Comparison of ENCODE assay signal across 8 cellular contexts in the genomic region with DNA sequence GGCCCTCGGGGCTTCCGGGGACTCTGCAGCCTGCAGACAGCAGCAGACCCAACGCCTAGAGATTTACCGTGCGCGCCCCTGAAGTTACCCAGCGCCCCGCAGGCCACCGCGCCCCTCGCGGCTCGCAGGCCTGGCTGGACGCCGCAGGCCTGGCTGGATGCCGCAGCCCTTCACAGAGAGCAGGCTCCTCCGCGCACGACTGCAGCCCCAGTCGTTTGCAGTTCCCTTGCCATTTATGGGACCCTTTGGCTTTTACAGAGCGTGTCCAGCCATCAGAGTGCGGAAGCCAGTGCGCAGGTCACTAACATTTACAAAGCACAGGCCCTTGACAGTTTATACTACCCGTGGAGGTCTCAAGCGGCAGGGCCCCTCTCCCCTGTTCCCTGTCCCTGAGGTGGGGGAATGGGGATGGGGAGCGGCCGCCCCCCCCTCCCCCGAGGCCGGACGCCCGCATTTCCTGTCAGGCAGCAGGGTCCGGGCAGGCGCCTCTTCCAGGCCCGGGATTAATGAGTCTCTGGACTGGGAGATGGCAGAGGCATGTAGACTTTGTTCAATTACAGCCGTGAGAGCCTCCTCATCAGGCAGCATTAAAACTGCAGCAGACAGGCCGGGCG. TPM values are rescaled to one million over a fixed set of nuclear protein-coding genes. Genes with fewer than 3 reads are reported as not detected.
DNase-seq lines count a peak whose midpoint lies in the region; ATAC-seq and TF ChIP-seq lines count a peak whose summit lies in the region.
"Not testable (repeated sequence)": the region's sequence is repeated elsewhere in the genome, so short reads cannot be mapped to it uniquely, and the experiment has no call there.

No MANE protein-coding gene starts in this region.

- peaks cover 0 to 32% (median 8%) of the 10 kb centered on the region in 11 experiments; a peak in 8 of 22 replicates for H4K20me1 ChIP-seq in BLaER1 treated with 17β-estradiol and CSF1 and Interleukin-3, amounts not matched to agents 10 nM and 100 nM
- H4K20me1 ChIP-seq in GM23248 (ENCODE audit: insufficient read depth): not testable (repeated sequence)

- H3K27me3 ChIP-seq in BLaER1 treated with 17β-estradiol and CSF1 and Interleukin-3, amounts not matched to agents 10 nM and 100 nM: peaks cover 0 to 24% (median 0%) of the 10 kb centered on the region in 11 experiments; a peak in 5 of 22 replicates
- not testable (repeated sequence) for H3K27me3 ChIP-seq in GM23248 (replicated peaks; ENCODE audit: insufficient read depth); gastrocnemius medialis

- DNase-seq in GM23248 (peak; percentile 49), NCI-H146 (lab: John Stamatoyannopoulos, UW) (peak; percentile 33), ecto neural progenitor cell (ENCODE audit: low spot score) (peak; percentile 68), left ventricle myocardium superior (peak; percentile 74)
- DNase-seq in activated CD8-positive, alpha-beta T cell treated with anti-CD3 and anti-CD28 coated beads, Interleukin-2, amount 10 ng/mL, durations not matched to agents 7 days and 5 days; naive B cell; gastrocnemius medialis: not testable (repeated sequence)

- 32 to 52% methylated on average over 24 to 25 of the region's 37 CpGs for WGBS in GM23248 (ENCODE audit: low coverage in 1 of 2, low lambda C conversion rate in 2 of 2, missing lambda C conversion rate in 2 of 2), 2 experiments

- not testable (repeated sequence) for H3K27me3 Mint-ChIP-seq in activated CD8-positive, alpha-beta T cell treated with anti-CD3 and anti-CD28 coated beads, Interleukin-2, amount 10 ng/mL, durations not matched to agents 7 days and 5 days (ENCODE audit: low read depth); naive B cell

- not testable (repeated sequence) for H3K36me3 Mint-ChIP-seq in activated CD8-positive, alpha-beta T cell treated with anti-CD3 and anti-CD28 coated beads, Interleukin-2, amount 10 ng/mL, durations not matched to agents 7 days and 5 days (ENCODE audit: low read depth); naive B cell

- not testable (repeated sequence) for H3K27ac Mint-ChIP-seq in activated CD8-positive, alpha-beta T cell treated with anti-CD3 and anti-CD28 coated beads, Interleukin-2, amount 10 ng/mL, durations not matched to agents 7 days and 5 days; naive B cell

- intact Hi-C loops in left ventricle myocardium superior (cut with micrococcal nuclease); gastrocnemius medialis (cut with DNase I; ENCODE audit: low total_unique reads): not testable (repeated sequence)

- peaks cover 21 to 35% (median 32%) of the 10 kb centered on the region in 11 experiments for H3K36me3 ChIP-seq in BLaER1 treated with 17β-estradiol and CSF1 and Interleukin-3, amounts not matched to agents 10 nM and 100 nM
- H3K36me3 ChIP-seq in GM23248 (ENCODE audit: low read depth); gastrocnemius medialis: not testable (repeated sequence)

- not testable (repeated sequence) for TF ChIP-seq CTCF in gastrocnemius medialis (IDR thresholded peaks at IDR 0.05 in 4 of 5, conservative IDR thresholded peaks at IDR 0.05 in 1 of 5)

- not testable (repeated sequence) for H3K4me1 Mint-ChIP-seq in activated CD8-positive, alpha-beta T cell treated with anti-CD3 and anti-CD28 coated beads, Interleukin-2, amount 10 ng/mL, durations not matched to agents 7 days and 5 days (ENCODE audit: low read depth); naive B cell

- H3K4me3 ChIP-seq in BLaER1 treated with 17β-estradiol and CSF1 and Interleukin-3, amounts not matched to agents 10 nM and 100 nM: 0 out of 20 replicates have a peak overlapping the region, but pooled peaks of 1 of the 10 experiments have one; percentile 40
- H3K4me3 ChIP-seq in GM23248 (0 out of 2 replicates have a peak overlapping the region, but pooled peaks have one; percentile 37), gastrocnemius medialis (peak overlapping the region in 2 of 4 donors; percentile 31 to 36)

- peak overlapping the region in 6 of 11 experiments; percentile 30 to 54 (median 50); a peak in 10 of 22 replicates for H3K27ac ChIP-seq in BLaER1 treated with 17β-estradiol and CSF1 and Interleukin-3, amounts not matched to agents 10 nM and 100 nM
- H3K27ac ChIP-seq in GM23248 (0 out of 2 replicates have a peak overlapping the region, but pooled peaks have one; percentile 15), gastrocnemius medialis (peak overlapping the region in 3 of 4 donors; percentile 14 to 41 (median 29))

- H3K9me3 ChIP-seq in BLaER1 treated with 17β-estradiol and CSF1 and Interleukin-3, amounts not matched to agents 10 nM and 100 nM (replicated peaks in 1 of 11); GM23248 (ENCODE audit: low read depth); gastrocnemius medialis: not testable (repeated sequence)

- peak overlapping the region; percentile 69 to 90 (median 80) for H3K4me2 ChIP-seq in BLaER1 treated with 17β-estradiol and CSF1 and Interleukin-3, amounts not matched to agents 10 nM and 100 nM
- not testable (repeated sequence) for H3K4me2 ChIP-seq in GM23248 (ENCODE audit: unreplicated experiment)

- not testable (repeated sequence) for TF ChIP-seq POLR2A in gastrocnemius medialis (IDR thresholded peaks at IDR 0.05)

- H3K4me1 ChIP-seq in BLaER1 treated with 17β-estradiol and CSF1 and Interleukin-3, amounts not matched to agents 10 nM and 100 nM: peaks cover 0 to 74% (median 46%) of the 10 kb centered on the region in 10 experiments; a peak in 17 of 20 replicates
- not testable (repeated sequence) for H3K4me1 ChIP-seq in GM23248 (ENCODE audit: insufficient read depth); gastrocnemius medialis

- H3K79me2 ChIP-seq in GM23248 (ENCODE audit: insufficient read depth): not testable (repeated sequence)

- CTCF ChIA-PET in activated CD8-positive, alpha-beta T cell treated with anti-CD3 and anti-CD28 coated beads, Interleukin-2, amount 10 ng/mL, durations not matched to agents 7 days and 5 days (lab: Charles Lee): not testable (repeated sequence)

- 0 out of 2 replicates have a peak, but pooled peaks cover 10% of the 10 kb centered on the region for H3F3A ChIP-seq in GM23248 (ENCODE audit: insufficient read depth)

- in situ Hi-C loops in GM23248 (cut with MboI): loop anchor here (10.0 to 25.0 kb wide), 2 partner anchors 138 to 445 kb away; no protein-coding TSS in a partner anchor
- in situ Hi-C loops in gastrocnemius medialis (cut with MboI; ENCODE audit: low sequenced_read_pairs in 4 of 4): loop anchor here in 3 of 4 donors (10.0 to 25.0 kb wide), 4 partner anchors 128 to 198 kb away; no protein-coding TSS in a partner anchor

- ATAC-seq in activated CD8-positive, alpha-beta T cell treated with anti-CD3 and anti-CD28 coated beads, Interleukin-2, amount 10 ng/mL, durations not matched to agents 7 days and 5 days: peak; percentile 30
- peak; percentile 75 for ATAC-seq in left ventricle myocardium superior
- ATAC-seq in naive B cell (ENCODE audit: low read depth in 2 of 2): peak; percentile 30 to 44
- ATAC-seq in gastrocnemius medialis: peak; percentile 17 to 25

- peak overlapping the region; percentile 66 for H2AFZ ChIP-seq in GM23248

- POLR2A ChIA-PET in activated CD8-positive, alpha-beta T cell treated with anti-CD3 and anti-CD28 coated beads, Interleukin-2, amount 10 ng/mL, durations not matched to agents 7 days and 5 days (lab: Charles Lee): not testable (repeated sequence)

- H3K9me3 Mint-ChIP-seq in activated CD8-positive, alpha-beta T cell treated with anti-CD3 and anti-CD28 coated beads, Interleukin-2, amount 10 ng/mL, durations not matched to agents 7 days and 5 days (ENCODE audit: insufficient read depth); naive B cell: not testable (repeated sequence)

- peak overlapping the region in 5 of 11 experiments; percentile 41 to 70 (median 62); a peak in 9 of 22 replicates for H3K9ac ChIP-seq in BLaER1 treated with 17β-estradiol and CSF1 and Interleukin-3, amounts not matched to agents 10 nM and 100 nM
- H3K9ac ChIP-seq in GM23248: peak overlapping the region; percentile 72

- H3K9me2 ChIP-seq in GM23248 (ENCODE audit: insufficient read depth): not testable (repeated sequence)

- H3K4me3 Mint-ChIP-seq in activated CD8-positive, alpha-beta T cell treated with anti-CD3 and anti-CD28 coated beads, Interleukin-2, amount 10 ng/mL, durations not matched to agents 7 days and 5 days: not testable (repeated sequence)
- H3K4me3 Mint-ChIP-seq in naive B cell: peak overlapping the region in 1 of 8 donors; percentile 6

RNA-seq across cellular contexts. Expression of a gene that starts 32.5 kb away (rescaled TPM):
- total RNA-seq in GM23248 (2014; rRNA removed; shearing (Covaris generic)): 32.2 and 42.6 TPM in 2 replicates
- polyA plus RNA-seq in GM23248 (2016; fragmentation: Nextera tagmentation; extraction: Ambion mirVana): 119 and 125 TPM in 2 replicates
- total RNA-seq in activated CD8-positive, alpha-beta T cell treated with anti-CD3 and anti-CD28 coated beads, Interleukin-2, amount 10 ng/mL, durations not matched to agents 7 days and 5 days: 10 to 100 TPM; 57.4 to 57.8 TPM
- total RNA-seq in left ventricle myocardium superior: 38.6 TPM
- polyA plus RNA-seq in naive B cell (ENCODE audit: low read depth in 6 of 6): 100 to 1,000 TPM in 2 of 6 donors, 10 to 100 TPM in 4; 93.2 to 151 (median 99.7) TPM
- total RNA-seq in gastrocnemius medialis: 100 to 1,000 TPM in 1 of 4 donors, 10 to 100 TPM in 3; 15.7 to 170 (median 63.8) TPM

RNA-seq across cellular contexts. Expression of a gene that starts 59.2 kb away (rescaled TPM):
- total RNA-seq in GM23248 (2014; rRNA removed; shearing (Covaris generic)): 0.54 and 1.0 TPM in 2 replicates
- 0.29 and 0.33 TPM in 2 replicates for polyA plus RNA-seq in GM23248 (2016; fragmentation: Nextera tagmentation; extraction: Ambion mirVana)
- not detected for total RNA-seq in activated CD8-positive, alpha-beta T cell treated with anti-CD3 and anti-CD28 coated beads, Interleukin-2, amount 10 ng/mL, durations not matched to agents 7 days and 5 days
- 11.4 TPM for total RNA-seq in left ventricle myocardium superior
- not detected for polyA plus RNA-seq in naive B cell (ENCODE audit: low read depth in 6 of 6)
- 10 to 100 TPM; 18.2 to 35.7 (median 29.2) TPM for total RNA-seq in gastrocnemius medialis

Comparison
In these comparisons a context has a peak if more than half of its experiments do, and no peak if none do; other contexts are left out.
1. ATAC-seq: peak in every context shown above with its lines; median percentile 75 in left ventricle myocardium superior; 37 in naive B cell; 30 in activated CD8-positive, alpha-beta T cell treated with anti-CD3 and anti-CD28 coated beads, Interleukin-2, amount 10 ng/mL, durations not matched to agents 7 days and 5 days; 21 in gastrocnemius medialis.